1 cellular context compared by ENCODE assay signal in the genomic region with DNA sequence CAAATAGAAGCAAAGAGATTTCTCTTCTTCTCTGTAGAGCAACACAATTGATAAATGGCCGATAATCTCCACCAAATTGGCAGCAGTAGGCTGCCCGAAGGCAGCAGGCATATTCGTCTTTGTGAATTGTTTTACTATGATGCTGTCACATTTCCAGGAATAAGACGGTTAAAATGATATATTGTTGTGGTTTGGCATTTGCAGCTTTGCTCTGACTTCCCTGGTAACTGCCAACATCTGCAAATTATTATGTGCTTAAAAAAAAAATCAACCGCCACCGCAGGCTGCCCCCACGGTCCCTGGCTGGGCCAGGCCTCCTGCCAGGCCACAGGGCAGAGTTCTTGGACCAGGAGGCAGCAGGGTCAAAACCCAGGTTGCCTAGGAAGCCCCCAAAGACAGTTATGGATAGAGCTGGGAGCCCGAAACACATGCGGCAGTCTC.
A peak's percentile ranks its signal among the peaks of the same experiment; 100 is the strongest.
TF ChIP-seq lines count a peak whose summit lies in the region.

No MANE protein-coding gene starts in this region.

TF ChIP-seq in HEK293, 187 proteins besides CTCF, POLR2A, EP300 and RAD21 (continued from another document and continues in another):
- TF ChIP-seq, protein P1, sequence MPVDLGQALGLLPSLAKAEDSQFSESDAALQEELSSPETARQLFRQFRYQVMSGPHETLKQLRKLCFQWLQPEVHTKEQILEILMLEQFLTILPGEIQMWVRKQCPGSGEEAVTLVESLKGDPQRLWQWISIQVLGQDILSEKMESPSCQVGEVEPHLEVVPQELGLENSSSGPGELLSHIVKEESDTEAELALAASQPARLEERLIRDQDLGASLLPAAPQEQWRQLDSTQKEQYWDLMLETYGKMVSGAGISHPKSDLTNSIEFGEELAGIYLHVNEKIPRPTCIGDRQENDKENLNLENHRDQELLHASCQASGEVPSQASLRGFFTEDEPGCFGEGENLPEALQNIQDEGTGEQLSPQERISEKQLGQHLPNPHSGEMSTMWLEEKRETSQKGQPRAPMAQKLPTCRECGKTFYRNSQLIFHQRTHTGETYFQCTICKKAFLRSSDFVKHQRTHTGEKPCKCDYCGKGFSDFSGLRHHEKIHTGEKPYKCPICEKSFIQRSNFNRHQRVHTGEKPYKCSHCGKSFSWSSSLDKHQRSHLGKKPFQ (tag by site-specific recombination; IDR thresholded peaks at IDR 0.05): peak; percentile 25; the same call in 1 of the 2 replicates
- TF ChIP-seq ZNF184 (tag by site-specific recombination; IDR thresholded peaks at IDR 0.05): peak; percentile 63; the same call in 1 of the 2 replicates
- TF ChIP-seq, protein P2, sequence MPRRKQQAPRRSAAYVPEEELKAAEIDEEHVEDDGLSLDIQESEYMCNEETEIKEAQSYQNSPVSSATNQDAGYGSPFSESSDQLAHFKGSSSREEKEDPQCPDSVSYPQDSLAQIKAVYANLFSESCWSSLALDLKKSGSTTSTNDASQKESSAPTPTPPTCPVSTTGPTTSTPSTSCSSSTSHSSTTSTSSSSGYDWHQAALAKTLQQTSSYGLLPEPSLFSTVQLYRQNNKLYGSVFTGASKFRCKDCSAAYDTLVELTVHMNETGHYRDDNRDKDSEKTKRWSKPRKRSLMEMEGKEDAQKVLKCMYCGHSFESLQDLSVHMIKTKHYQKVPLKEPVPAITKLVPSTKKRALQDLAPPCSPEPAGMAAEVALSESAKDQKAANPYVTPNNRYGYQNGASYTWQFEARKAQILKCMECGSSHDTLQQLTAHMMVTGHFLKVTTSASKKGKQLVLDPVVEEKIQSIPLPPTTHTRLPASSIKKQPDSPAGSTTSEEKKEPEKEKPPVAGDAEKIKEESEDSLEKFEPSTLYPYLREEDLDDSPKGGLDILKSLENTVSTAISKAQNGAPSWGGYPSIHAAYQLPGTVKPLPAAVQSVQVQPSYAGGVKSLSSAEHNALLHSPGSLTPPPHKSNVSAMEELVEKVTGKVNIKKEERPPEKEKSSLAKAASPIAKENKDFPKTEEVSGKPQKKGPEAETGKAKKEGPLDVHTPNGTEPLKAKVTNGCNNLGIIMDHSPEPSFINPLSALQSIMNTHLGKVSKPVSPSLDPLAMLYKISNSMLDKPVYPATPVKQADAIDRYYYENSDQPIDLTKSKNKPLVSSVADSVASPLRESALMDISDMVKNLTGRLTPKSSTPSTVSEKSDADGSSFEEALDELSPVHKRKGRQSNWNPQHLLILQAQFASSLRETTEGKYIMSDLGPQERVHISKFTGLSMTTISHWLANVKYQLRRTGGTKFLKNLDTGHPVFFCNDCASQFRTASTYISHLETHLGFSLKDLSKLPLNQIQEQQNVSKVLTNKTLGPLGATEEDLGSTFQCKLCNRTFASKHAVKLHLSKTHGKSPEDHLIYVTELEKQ (tag by site-specific recombination; IDR thresholded peaks at IDR 0.05; ENCODE audit: borderline replicate concordance): peak; percentile 93
- TF ChIP-seq ZNF239 (tag by site-specific recombination; IDR thresholded peaks at IDR 0.05): peak; percentile 25; the same call in 1 of the 2 replicates
- no peak for TF ChIP-seq ZNF792 (tag by site-specific recombination; IDR thresholded peaks at IDR 0.05)
- TF ChIP-seq, protein P3, sequence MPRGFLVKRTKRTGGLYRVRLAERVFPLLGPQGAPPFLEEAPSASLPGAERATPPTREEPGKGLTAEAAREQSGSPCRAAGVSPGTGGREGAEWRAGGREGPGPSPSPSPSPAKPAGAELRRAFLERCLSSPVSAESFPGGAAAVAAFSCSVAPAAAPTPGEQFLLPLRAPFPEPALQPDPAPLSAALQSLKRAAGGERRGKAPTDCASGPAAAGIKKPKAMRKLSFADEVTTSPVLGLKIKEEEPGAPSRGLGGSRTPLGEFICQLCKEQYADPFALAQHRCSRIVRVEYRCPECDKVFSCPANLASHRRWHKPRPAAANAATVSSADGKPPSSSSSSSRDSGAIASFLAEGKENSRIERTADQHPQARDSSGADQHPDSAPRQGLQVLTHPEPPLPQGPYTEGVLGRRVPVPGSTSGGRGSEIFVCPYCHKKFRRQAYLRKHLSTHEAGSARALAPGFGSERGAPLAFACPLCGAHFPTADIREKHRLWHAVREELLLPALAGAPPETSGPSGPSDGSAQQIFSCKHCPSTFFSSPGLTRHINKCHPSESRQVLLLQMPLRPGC (tag by site-specific recombination; IDR thresholded peaks at IDR 0.05): peak; percentile 87
- TF ChIP-seq SP2 (tag by site-specific recombination; IDR thresholded peaks at IDR 0.05): no peak
- TF ChIP-seq IKZF3 (tag by site-specific recombination; IDR thresholded peaks at IDR 0.05): peak; percentile 75; the same call in 1 of the 2 replicates
- TF ChIP-seq MZF1 (tag by site-specific recombination; IDR thresholded peaks at IDR 0.05; ENCODE audit: borderline replicate concordance): 0 out of 2 replicates have a peak, but pooled peaks have one; percentile 11
- TF ChIP-seq ZBTB8A (tag by site-specific recombination; IDR thresholded peaks at IDR 0.05): peak; percentile 26
- TF ChIP-seq ZBTB21 (tag by site-specific recombination; IDR thresholded peaks at IDR 0.05): peak; percentile 74
- peak; percentile 86 for TF ChIP-seq FEZF1 (tag by site-specific recombination; IDR thresholded peaks at IDR 0.05)
- TF ChIP-seq ZNF843 (tag by site-specific recombination; IDR thresholded peaks at IDR 0.05): peak; percentile 92
- TF ChIP-seq, protein P4, sequence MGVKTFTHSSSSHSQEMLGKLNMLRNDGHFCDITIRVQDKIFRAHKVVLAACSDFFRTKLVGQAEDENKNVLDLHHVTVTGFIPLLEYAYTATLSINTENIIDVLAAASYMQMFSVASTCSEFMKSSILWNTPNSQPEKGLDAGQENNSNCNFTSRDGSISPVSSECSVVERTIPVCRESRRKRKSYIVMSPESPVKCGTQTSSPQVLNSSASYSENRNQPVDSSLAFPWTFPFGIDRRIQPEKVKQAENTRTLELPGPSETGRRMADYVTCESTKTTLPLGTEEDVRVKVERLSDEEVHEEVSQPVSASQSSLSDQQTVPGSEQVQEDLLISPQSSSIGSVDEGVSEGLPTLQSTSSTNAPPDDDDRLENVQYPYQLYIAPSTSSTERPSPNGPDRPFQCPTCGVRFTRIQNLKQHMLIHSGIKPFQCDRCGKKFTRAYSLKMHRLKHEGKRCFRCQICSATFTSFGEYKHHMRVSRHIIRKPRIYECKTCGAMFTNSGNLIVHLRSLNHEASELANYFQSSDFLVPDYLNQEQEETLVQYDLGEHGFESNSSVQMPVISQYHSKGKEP (tag by site-specific recombination; IDR thresholded peaks at IDR 0.05): peak; percentile 97
- peak; percentile 65; the same call in 1 of the 2 replicates for TF ChIP-seq KLF8 (tag by site-specific recombination; IDR thresholded peaks at IDR 0.05)
- peak; percentile 52; the same call in 1 of the 2 replicates for TF ChIP-seq KLF10 (tag by site-specific recombination; IDR thresholded peaks at IDR 0.05)
- TF ChIP-seq SETDB1 (IDR thresholded peaks at IDR 0.05; ENCODE audit: insufficient read length, low read length): no peak
- TF ChIP-seq ZNF707 (tag by site-specific recombination; IDR thresholded peaks at IDR 0.05): no peak
- peak; percentile 92 for TF ChIP-seq WT1 (tag by site-specific recombination; IDR thresholded peaks at IDR 0.05)
- TF ChIP-seq ZNF624 (tag by site-specific recombination; IDR thresholded peaks at IDR 0.05): no peak
- peak; percentile 41 for TF ChIP-seq ZIC2 (tag by site-specific recombination; IDR thresholded peaks at IDR 0.05)
- TF ChIP-seq ZNF768 (tag by site-specific recombination; IDR thresholded peaks at IDR 0.05): no peak
- peak; percentile 36; the same call in 1 of the 2 replicates for TF ChIP-seq GFI1B (tag by site-specific recombination; IDR thresholded peaks at IDR 0.05)
- peak; percentile 52; the same call in 1 of the 2 replicates for TF ChIP-seq ZNF423 (tag by site-specific recombination; IDR thresholded peaks at IDR 0.05)
- TF ChIP-seq, protein P5, sequence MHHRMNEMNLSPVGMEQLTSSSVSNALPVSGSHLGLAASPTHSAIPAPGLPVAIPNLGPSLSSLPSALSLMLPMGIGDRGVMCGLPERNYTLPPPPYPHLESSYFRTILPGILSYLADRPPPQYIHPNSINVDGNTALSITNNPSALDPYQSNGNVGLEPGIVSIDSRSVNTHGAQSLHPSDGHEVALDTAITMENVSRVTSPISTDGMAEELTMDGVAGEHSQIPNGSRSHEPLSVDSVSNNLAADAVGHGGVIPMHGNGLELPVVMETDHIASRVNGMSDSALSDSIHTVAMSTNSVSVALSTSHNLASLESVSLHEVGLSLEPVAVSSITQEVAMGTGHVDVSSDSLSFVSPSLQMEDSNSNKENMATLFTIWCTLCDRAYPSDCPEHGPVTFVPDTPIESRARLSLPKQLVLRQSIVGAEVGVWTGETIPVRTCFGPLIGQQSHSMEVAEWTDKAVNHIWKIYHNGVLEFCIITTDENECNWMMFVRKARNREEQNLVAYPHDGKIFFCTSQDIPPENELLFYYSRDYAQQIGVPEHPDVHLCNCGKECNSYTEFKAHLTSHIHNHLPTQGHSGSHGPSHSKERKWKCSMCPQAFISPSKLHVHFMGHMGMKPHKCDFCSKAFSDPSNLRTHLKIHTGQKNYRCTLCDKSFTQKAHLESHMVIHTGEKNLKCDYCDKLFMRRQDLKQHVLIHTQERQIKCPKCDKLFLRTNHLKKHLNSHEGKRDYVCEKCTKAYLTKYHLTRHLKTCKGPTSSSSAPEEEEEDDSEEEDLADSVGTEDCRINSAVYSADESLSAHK (tag by site-specific recombination; IDR thresholded peaks at IDR 0.05): peak; percentile 95
- peak; percentile 40; the same call in 1 of the 2 replicates for TF ChIP-seq ZXDB (tag by site-specific recombination; IDR thresholded peaks at IDR 0.05)
- TF ChIP-seq, protein P6, sequence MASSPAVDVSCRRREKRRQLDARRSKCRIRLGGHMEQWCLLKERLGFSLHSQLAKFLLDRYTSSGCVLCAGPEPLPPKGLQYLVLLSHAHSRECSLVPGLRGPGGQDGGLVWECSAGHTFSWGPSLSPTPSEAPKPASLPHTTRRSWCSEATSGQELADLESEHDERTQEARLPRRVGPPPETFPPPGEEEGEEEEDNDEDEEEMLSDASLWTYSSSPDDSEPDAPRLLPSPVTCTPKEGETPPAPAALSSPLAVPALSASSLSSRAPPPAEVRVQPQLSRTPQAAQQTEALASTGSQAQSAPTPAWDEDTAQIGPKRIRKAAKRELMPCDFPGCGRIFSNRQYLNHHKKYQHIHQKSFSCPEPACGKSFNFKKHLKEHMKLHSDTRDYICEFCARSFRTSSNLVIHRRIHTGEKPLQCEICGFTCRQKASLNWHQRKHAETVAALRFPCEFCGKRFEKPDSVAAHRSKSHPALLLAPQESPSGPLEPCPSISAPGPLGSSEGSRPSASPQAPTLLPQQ (tag by site-specific recombination; IDR thresholded peaks at IDR 0.05): peak; percentile 41; the same call in 1 of the 2 replicates
- no peak for TF ChIP-seq ZNF791 (tag by site-specific recombination; IDR thresholded peaks at IDR 0.05)
- TF ChIP-seq, protein P7, sequence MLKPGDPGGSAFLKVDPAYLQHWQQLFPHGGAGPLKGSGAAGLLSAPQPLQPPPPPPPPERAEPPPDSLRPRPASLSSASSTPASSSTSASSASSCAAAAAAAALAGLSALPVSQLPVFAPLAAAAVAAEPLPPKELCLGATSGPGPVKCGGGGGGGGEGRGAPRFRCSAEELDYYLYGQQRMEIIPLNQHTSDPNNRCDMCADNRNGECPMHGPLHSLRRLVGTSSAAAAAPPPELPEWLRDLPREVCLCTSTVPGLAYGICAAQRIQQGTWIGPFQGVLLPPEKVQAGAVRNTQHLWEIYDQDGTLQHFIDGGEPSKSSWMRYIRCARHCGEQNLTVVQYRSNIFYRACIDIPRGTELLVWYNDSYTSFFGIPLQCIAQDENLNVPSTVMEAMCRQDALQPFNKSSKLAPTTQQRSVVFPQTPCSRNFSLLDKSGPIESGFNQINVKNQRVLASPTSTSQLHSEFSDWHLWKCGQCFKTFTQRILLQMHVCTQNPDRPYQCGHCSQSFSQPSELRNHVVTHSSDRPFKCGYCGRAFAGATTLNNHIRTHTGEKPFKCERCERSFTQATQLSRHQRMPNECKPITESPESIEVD (tag by site-specific recombination; IDR thresholded peaks at IDR 0.05): peak; percentile 85
- TF ChIP-seq ZEB2 (tag by site-specific recombination; IDR thresholded peaks at IDR 0.05): peak; percentile 85
- TF ChIP-seq GLIS1 (tag by site-specific recombination; IDR thresholded peaks at IDR 0.05): peak; percentile 97
- peak; percentile 33; the same call in 1 of the 2 replicates for TF ChIP-seq ZNF596 (tag by site-specific recombination; IDR thresholded peaks at IDR 0.05)
- no peak for TF ChIP-seq ZNF10 (tag by site-specific recombination; IDR thresholded peaks at IDR 0.05)
- peak; percentile 68 for TF ChIP-seq ZNF24 (tag by site-specific recombination; IDR thresholded peaks at IDR 0.05)
- no peak for TF ChIP-seq ZFP3 (tag by site-specific recombination; IDR thresholded peaks at IDR 0.05; ENCODE audit: low read depth)
- TF ChIP-seq BCL11B (tag by site-specific recombination; IDR thresholded peaks at IDR 0.05; ENCODE audit: low read depth): peak; percentile 91
- TF ChIP-seq, protein P8, sequence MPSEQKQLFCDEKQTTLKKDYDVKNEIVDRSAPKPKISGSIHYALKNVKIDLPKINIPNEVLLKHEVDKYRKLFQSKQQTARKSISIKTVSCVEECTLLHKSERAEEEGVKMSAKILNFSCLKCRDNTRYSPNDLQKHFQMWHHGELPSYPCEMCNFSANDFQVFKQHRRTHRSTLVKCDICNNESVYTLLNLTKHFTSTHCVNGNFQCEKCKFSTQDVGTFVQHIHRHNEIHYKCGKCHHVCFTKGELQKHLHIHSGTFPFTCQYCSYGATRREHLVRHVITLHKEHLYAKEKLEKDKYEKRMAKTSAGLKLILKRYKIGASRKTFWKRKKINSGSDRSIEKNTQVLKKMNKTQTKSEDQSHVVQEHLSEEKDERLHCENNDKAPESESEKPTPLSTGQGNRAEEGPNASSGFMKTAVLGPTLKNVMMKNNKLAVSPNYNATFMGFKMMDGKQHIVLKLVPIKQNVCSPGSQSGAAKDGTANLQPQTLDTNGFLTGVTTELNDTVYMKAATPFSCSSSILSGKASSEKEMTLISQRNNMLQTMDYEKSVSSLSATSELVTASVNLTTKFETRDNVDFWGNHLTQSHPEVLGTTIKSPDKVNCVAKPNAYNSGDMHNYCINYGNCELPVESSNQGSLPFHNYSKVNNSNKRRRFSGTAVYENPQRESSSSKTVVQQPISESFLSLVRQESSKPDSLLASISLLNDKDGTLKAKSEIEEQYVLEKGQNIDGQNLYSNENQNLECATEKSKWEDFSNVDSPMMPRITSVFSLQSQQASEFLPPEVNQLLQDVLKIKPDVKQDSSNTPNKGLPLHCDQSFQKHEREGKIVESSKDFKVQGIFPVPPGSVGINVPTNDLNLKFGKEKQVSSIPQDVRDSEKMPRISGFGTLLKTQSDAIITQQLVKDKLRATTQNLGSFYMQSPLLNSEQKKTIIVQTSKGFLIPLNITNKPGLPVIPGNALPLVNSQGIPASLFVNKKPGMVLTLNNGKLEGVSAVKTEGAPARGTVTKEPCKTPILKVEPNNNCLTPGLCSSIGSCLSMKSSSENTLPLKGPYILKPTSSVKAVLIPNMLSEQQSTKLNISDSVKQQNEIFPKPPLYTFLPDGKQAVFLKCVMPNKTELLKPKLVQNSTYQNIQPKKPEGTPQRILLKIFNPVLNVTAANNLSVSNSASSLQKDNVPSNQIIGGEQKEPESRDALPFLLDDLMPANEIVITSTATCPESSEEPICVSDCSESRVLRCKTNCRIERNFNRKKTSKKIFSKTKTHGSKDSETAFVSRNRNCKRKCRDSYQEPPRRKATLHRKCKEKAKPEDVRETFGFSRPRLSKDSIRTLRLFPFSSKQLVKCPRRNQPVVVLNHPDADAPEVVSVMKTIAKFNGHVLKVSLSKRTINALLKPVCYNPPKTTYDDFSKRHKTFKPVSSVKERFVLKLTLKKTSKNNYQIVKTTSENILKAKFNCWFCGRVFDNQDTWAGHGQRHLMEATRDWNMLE (tag by site-specific recombination; conservative IDR thresholded peaks at IDR 0.05; ENCODE audit: low read depth): 0 out of 2 replicates have a peak, but pooled peaks have one; percentile 27
